In the genomic region with DNA sequence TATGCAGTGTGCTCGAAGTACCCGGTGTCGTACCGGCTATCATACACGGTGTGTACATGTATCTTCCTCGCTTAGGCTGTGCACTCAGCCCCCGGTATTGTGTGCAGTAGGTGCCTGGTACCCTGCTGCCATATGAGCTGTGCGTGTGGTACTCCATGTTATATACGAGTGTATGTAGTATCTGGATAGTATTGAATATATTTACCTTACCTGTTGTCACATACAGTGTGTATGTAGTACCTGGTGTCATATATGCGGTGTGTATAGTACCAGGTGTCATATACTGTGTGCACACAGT, we compare ENCODE assay signal across 8 cellular contexts. TPM values are rescaled to one million over a fixed set of nuclear protein-coding genes. Genes with fewer than 3 reads are reported as not detected.
DNase-seq lines count a peak whose midpoint lies in the region; ATAC-seq and TF ChIP-seq lines count a peak whose summit lies in the region.

No MANE protein-coding gene starts in this region.

- POLR2A ChIA-PET in CD8-positive, alpha-beta memory T cell (lab: Charles Lee): interaction anchor here (0.8 kb wide), 1 partner anchor 197 kb away, joined by 3 read pairs; no protein-coding TSS in a partner anchor
- POLR2A ChIA-PET in WTC11 (lab: Charles Lee): no interaction called here

- peak overlapping the region; percentile 94 for H3K9ac ChIP-seq in smooth muscle cell (ENCODE audit: low read depth)

- intact Hi-C loops in right cardiac atrium (cut with DNase I): no loop called here

- H3K79me2 ChIP-seq in smooth muscle cell (ENCODE audit: low read depth): peaks cover 67% of the 10 kb centered on the region

- peaks cover 55 to 68% (median 64%) of the 10 kb centered on the region in 3 donors for H3K4me1 Mint-ChIP-seq in CD8-positive, alpha-beta memory T cell
- H3K4me1 Mint-ChIP-seq in WTC11: peaks cover 31% of the 10 kb centered on the region

- H3K4me2 ChIP-seq in smooth muscle cell: peak overlapping the region; percentile 89

- H3K36me3 Mint-ChIP-seq in CD8-positive, alpha-beta memory T cell: peaks cover 0 to 7% (median 0%) of the 10 kb centered on the region in 3 donors
- no peaks in the 10 kb centered on the region for H3K36me3 Mint-ChIP-seq in WTC11

- H3K9me3 ChIP-seq in CD8-positive, alpha-beta memory T cell (ENCODE audit: low read length): no peaks in the 10 kb centered on the region
- H3K9me3 ChIP-seq in right cardiac atrium (ENCODE audit: control insufficient read depth, low read length): no peaks in the 10 kb centered on the region
- no peaks in the 10 kb centered on the region for H3K9me3 ChIP-seq in smooth muscle cell (replicated peaks; ENCODE audit: low read depth)

- DNase-seq in CD8-positive, alpha-beta memory T cell: no peak
- DNase-seq in WTC11 (ENCODE audit: low spot score) (no peak), right cardiac atrium (no peak), smooth muscle cell (lab: John Stamatoyannopoulos, UW; ENCODE audit: unreplicated experiment) (no peak), 8988T (no peak), GM10266 (ENCODE audit: extremely low spot score) (no peak)
- no peak for DNase-seq in activated CD4-positive, CD25-positive, alpha-beta regulatory T cell treated with anti-CD3 and anti-CD28 coated beads, Interleukin-2, amount 50 U/mL, for 72 hours

- H3K4me3 ChIP-seq in CD8-positive, alpha-beta memory T cell (ENCODE audit: low read length): peak overlapping the region; percentile 82
- H3K4me3 ChIP-seq in right cardiac atrium (ENCODE audit: low read length) (peak overlapping the region; percentile 56), smooth muscle cell (peak overlapping the region; percentile 90)

- peaks cover 24% of the 10 kb centered on the region for H3K4me1 ChIP-seq in CD8-positive, alpha-beta memory T cell (ENCODE audit: insufficient read depth, low read length)
- H3K4me1 ChIP-seq in right cardiac atrium (ENCODE audit: control insufficient read depth, insufficient read depth, low read length) (peaks cover 2% of the 10 kb centered on the region), smooth muscle cell (ENCODE audit: low read depth) (peaks cover 27% of the 10 kb centered on the region)

- TF ChIP-seq CTCF in WTC11 (IDR thresholded peaks at IDR 0.05) (no peak), smooth muscle cell (IDR thresholded peaks at IDR 0.05; ENCODE audit: borderline replicate concordance, insufficient read depth, poor library complexity, severe bottlenecking) (no peak), GM10266 (IDR thresholded peaks at IDR 0.05; ENCODE audit: control insufficient read depth, insufficient read depth, low read depth, missing control alignments) (no peak)

- peak overlapping the region; percentile 91 to 97 (median 94) for H3K27ac Mint-ChIP-seq in CD8-positive, alpha-beta memory T cell
- peak overlapping the region; percentile 68; the same call in 1 of the 2 replicates for H3K27ac Mint-ChIP-seq in WTC11

- no peaks in the 10 kb centered on the region for H3K9me3 Mint-ChIP-seq in CD8-positive, alpha-beta memory T cell
- no peaks in the 10 kb centered on the region for H3K9me3 Mint-ChIP-seq in WTC11

- peaks cover 3% of the 10 kb centered on the region for H3F3A ChIP-seq in smooth muscle cell (ENCODE audit: low read depth)

- H3K4me3 Mint-ChIP-seq in CD8-positive, alpha-beta memory T cell: peak overlapping the region; percentile 83 to 96 (median 91)
- peak overlapping the region; percentile 78 for H3K4me3 Mint-ChIP-seq in WTC11

- CTCF ChIA-PET in CD8-positive, alpha-beta memory T cell (lab: Charles Lee): interaction anchor here (0.8 kb wide), 1 partner anchor 47 kb away, joined by 5 read pairs; no protein-coding TSS in a partner anchor
- CTCF ChIA-PET in WTC11 (lab: Charles Lee): interaction anchor here (1.1 to 1.6 kb wide), 2 partner anchors 63 to 94 kb away, joined by 3 to 6 read pairs; no protein-coding TSS in a partner anchor

- H4K20me1 ChIP-seq in smooth muscle cell (ENCODE audit: low read depth): peaks cover 53% of the 10 kb centered on the region

- H3K27ac ChIP-seq in CD8-positive, alpha-beta memory T cell (ENCODE audit: low read depth, low read length): peak overlapping the region; percentile 77
- H3K27ac ChIP-seq in right cardiac atrium (ENCODE audit: low read length) (peak overlapping the region; percentile 95), smooth muscle cell (ENCODE audit: low read depth) (peak overlapping the region; percentile 76)

- no peaks in the 10 kb centered on the region for H3K27me3 ChIP-seq in CD8-positive, alpha-beta memory T cell (ENCODE audit: insufficient read depth, low read length, poor library complexity, severe bottlenecking)
- no peaks in the 10 kb centered on the region for H3K27me3 ChIP-seq in right cardiac atrium (ENCODE audit: control insufficient read depth, insufficient read depth)
- no peaks in the 10 kb centered on the region for H3K27me3 ChIP-seq in smooth muscle cell (ENCODE audit: low read depth)

- WGBS in right cardiac atrium: 13% methylated on average over 10 of the region's 10 CpGs
- WGBS in smooth muscle cell (ENCODE audit: low lambda C conversion rate): 27% methylated on average over 10 of the region's 10 CpGs

- peak overlapping the region; percentile 59 for H2AFZ ChIP-seq in smooth muscle cell (ENCODE audit: low read depth)

- peaks cover 0 to 2% of the 10 kb centered on the region in 2 donors for H3K27me3 Mint-ChIP-seq in CD8-positive, alpha-beta memory T cell
- peaks cover 17% of the 10 kb centered on the region for H3K27me3 Mint-ChIP-seq in WTC11 (ENCODE audit: low read depth)

- ATAC-seq in HG02571 (IDR thresholded peaks at IDR 0.05; ENCODE audit: unreplicated experiment) (peak; percentile 4), WTC11 (no peak; the same call in 1 of the 2 replicates), right cardiac atrium (peak; percentile 15 to 47)

- H3K36me3 ChIP-seq in CD8-positive, alpha-beta memory T cell (ENCODE audit: insufficient read depth, low read length): no peaks in the 10 kb centered on the region
- H3K36me3 ChIP-seq in smooth muscle cell (ENCODE audit: low read depth): no peaks in the 10 kb centered on the region

TF ChIP-seq in WTC11, 78 proteins besides CTCF, POLR2A, EP300 and RAD21:
- no peak for TF ChIP-seq GRHL2 (CRISPR knock-in tag; IDR thresholded peaks at IDR 0.05; ENCODE audit: insufficient replicate concordance, severe bottlenecking)
- TF ChIP-seq, protein P1, sequence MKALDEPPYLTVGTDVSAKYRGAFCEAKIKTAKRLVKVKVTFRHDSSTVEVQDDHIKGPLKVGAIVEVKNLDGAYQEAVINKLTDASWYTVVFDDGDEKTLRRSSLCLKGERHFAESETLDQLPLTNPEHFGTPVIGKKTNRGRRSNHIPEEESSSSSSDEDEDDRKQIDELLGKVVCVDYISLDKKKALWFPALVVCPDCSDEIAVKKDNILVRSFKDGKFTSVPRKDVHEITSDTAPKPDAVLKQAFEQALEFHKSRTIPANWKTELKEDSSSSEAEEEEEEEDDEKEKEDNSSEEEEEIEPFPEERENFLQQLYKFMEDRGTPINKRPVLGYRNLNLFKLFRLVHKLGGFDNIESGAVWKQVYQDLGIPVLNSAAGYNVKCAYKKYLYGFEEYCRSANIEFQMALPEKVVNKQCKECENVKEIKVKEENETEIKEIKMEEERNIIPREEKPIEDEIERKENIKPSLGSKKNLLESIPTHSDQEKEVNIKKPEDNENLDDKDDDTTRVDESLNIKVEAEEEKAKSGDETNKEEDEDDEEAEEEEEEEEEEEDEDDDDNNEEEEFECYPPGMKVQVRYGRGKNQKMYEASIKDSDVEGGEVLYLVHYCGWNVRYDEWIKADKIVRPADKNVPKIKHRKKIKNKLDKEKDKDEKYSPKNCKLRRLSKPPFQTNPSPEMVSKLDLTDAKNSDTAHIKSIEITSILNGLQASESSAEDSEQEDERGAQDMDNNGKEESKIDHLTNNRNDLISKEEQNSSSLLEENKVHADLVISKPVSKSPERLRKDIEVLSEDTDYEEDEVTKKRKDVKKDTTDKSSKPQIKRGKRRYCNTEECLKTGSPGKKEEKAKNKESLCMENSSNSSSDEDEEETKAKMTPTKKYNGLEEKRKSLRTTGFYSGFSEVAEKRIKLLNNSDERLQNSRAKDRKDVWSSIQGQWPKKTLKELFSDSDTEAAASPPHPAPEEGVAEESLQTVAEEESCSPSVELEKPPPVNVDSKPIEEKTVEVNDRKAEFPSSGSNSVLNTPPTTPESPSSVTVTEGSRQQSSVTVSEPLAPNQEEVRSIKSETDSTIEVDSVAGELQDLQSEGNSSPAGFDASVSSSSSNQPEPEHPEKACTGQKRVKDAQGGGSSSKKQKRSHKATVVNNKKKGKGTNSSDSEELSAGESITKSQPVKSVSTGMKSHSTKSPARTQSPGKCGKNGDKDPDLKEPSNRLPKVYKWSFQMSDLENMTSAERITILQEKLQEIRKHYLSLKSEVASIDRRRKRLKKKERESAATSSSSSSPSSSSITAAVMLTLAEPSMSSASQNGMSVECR (CRISPR knock-in tag; IDR thresholded peaks at IDR 0.05; ENCODE audit: borderline replicate concordance): 0 out of 2 replicates have a peak, but pooled peaks have one; percentile 8

RNA-seq across cellular contexts. Expression of a gene that starts 1.2 kb away (rescaled TPM):
- total RNA-seq in CD8-positive, alpha-beta memory T cell: 10 to 100 TPM; 34.9 to 36.7 TPM
- polyA plus RNA-seq in CD8-positive, alpha-beta memory T cell: 53.5 TPM
- total RNA-seq in WTC11 (2021): 19.2 to 22.3 TPM (median 19.7 TPM) in 3 replicates
- total RNA-seq in right cardiac atrium: 10 to 100 TPM; 82.6 to 89.4 (median 86.2) TPM
- 42.2 TPM for polyA plus RNA-seq in right cardiac atrium
- 66.3 and 71.2 TPM in 2 replicates for total RNA-seq in smooth muscle cell
- 27.7 and 33.7 TPM in 2 replicates for polyA plus RNA-seq in smooth muscle cell
